Comparison of ENCODE assay signal across 11 cellular contexts in genomic region chr10:83254698-83255097, GRCh38.
"Had no signal": no experiment of that assay in that cellular context is flagged by ENCODE, and none has a peak within 500 bp of the region (broad histone marks: within the 10 kb centered on the region; RNA-seq: fewer than 3 reads in every experiment).

No MANE protein-coding gene starts in this region.

- H2AFZ ChIP-seq: GM23248, GM23338 had no signal

- H3K36me3 ChIP-seq: HAP-1 had no signal

- ATAC-seq: GM23338, HCT116 had no signal

- H3K9ac ChIP-seq: GM23248 had no signal

- FAIRE-seq: H1, H54 had no signal

- H3K9me3 ChIP-seq: HAP-1 had no signal

- H3K4me2 ChIP-seq: GM23338 had no signal

- H3K27ac ChIP-seq: GM23248 had no signal

- DNase-seq: GM23248, GOT3, H7, H9, HCEC 1CT, HFFc6 had no signal

- H3K4me1 ChIP-seq: HAP-1 had no signal

- H3K4me3 ChIP-seq: GM23248, GM23338, HAP-1 had no signal
